ENCODE assay signal across 18 cellular contexts in the genomic region with DNA sequence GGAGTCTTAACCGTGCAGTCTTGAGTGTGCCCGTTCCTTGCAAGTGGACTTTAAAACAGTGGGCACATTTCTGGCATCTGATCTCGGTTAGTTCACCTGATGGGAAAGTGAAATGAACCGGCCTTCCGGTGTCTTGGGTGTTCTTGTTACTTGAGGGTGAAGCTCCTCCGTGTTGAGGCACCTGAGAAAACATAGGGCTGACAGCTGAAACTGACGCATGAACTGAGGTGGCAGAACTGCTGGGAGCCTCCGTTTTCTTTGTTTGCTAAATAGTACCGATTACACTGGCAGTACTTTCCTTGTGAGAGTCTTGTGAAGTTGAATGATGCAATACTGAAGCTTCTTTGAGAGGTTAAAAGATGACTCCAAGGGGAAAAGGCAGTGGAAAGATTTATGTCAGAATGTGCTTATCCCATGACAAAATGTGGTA.
DNase-seq lines count a peak whose midpoint lies in the region; ATAC-seq, FAIRE-seq and TF ChIP-seq lines count a peak whose summit lies in the region.
"Had no signal": no experiment of that assay in that cellular context is flagged by ENCODE, and none has a peak within 500 bp of the region (broad histone marks: within the 10 kb centered on the region; RNA-seq: fewer than 3 reads in every experiment).

No MANE protein-coding gene starts in this region.

- H3K9me3 ChIP-seq in A673 (ENCODE audit: low read depth, low read length, poor library complexity, severe bottlenecking): no peaks in the 10 kb centered on the region
- no peaks in the 10 kb centered on the region for H3K9me3 ChIP-seq in H9 (ENCODE audit: control insufficient read depth, low read depth, low read length)
- H3K9me3 ChIP-seq in lung (ENCODE audit: control insufficient read depth in 2 of 2, insufficient read depth in 1 of 2, low read length in 1 of 2): no peaks in the 10 kb centered on the region
- H3K9me3 ChIP-seq in small intestine (ENCODE audit: control insufficient read depth, low read depth): no peaks in the 10 kb centered on the region
- H3K9me3 ChIP-seq: BLaER1 had no signal

- intact Hi-C loops in A673 (cut with micrococcal nuclease; ENCODE audit: unreplicated experiment): no loop called here

- H4K8ac ChIP-seq in H9 (replicated peaks; ENCODE audit: insufficient read length, low read depth, low read length): no peak overlapping the region

- H2BK5ac ChIP-seq in H9 (ENCODE audit: insufficient read length, low read length): no peak overlapping the region

- no peak overlapping the region for H3K4me3 Mint-ChIP-seq in H9
- H3K4me3 Mint-ChIP-seq: naive B cell; stimulated activated memory B cell treated with anti-CD40 and anti-IgM and Interleukin-4, amounts not matched to agents 10 μg/mL and 1 μg/mL and 100 μg/mL, for 72 hours had no signal

- H2AFZ ChIP-seq in H9 (ENCODE audit: low read length): no peak overlapping the region
- H2AFZ ChIP-seq: PC-9 had no signal

- DNase-seq in A673 (ENCODE audit: low spot score) (peak; percentile 41), H9 (no peak), choroid plexus epithelial cell (ENCODE audit: low read depth) (peak; percentile 15), lung (ENCODE audit: low spot score) (no peak), NCI-H524 (lab: John Stamatoyannopoulos, UW) (no peak), NCI-H1694 treated with DMSO at 0.1 percent for 48 hours (lab: John Stamatoyannopoulos, UW) (no peak), small intestine (no peak), nucleus accumbens (lab: John Stamatoyannopoulos, UW) (no peak)
- DNase-seq: activated CD4-positive, alpha-beta T cell treated with anti-CD3 and anti-CD28 coated beads for 1 hour; DMS79; glutamatergic neuron; naive B cell; NCI-H1417; NCI-H446; PC-9 had no signal

- H3K27ac Mint-ChIP-seq in H9: 0 out of 7 replicates have a peak overlapping the region, but pooled peaks of 2 of the 3 experiments have one; percentile 16 to 30
- H3K27ac Mint-ChIP-seq: activated T-helper 2 cell treated with anti-CD3 and anti-CD28 coated beads, Interferon-gamma antibody, Interleukin-2, Interleukin-4, amounts not matched to agents 10 μg/mL and 5 μg/mL and 100 μg/mL, durations not matched to agents 14 hours and 24 hours and 36 hours; naive B cell; stimulated activated memory B cell treated with anti-CD40 and anti-IgM and Interleukin-4, amounts not matched to agents 10 μg/mL and 1 μg/mL and 100 μg/mL, for 72 hours had no signal

- peaks cover 11 to 12% of the 10 kb centered on the region in 2 experiments; a peak in 3 of 4 replicates for H3K4me1 Mint-ChIP-seq in H9

- H3T11ph ChIP-seq in H9 (ENCODE audit: low read length): no peak overlapping the region

- no peaks in the 10 kb centered on the region for H3K36me3 Mint-ChIP-seq in H9 (ENCODE audit: insufficient read depth in 1 of 3, low read depth in 3 of 3)
- H3K36me3 Mint-ChIP-seq: naive B cell; stimulated activated memory B cell treated with anti-CD40 and anti-IgM and Interleukin-4, amounts not matched to agents 10 μg/mL and 1 μg/mL and 100 μg/mL, for 72 hours had no signal

- H2BK20ac ChIP-seq in H9 (ENCODE audit: low read depth, low read length, poor library complexity, severe bottlenecking): no peak overlapping the region

- H3K23me2 ChIP-seq in H9 (ENCODE audit: insufficient read length, low read depth, low read length, poor library complexity, severe bottlenecking): no peaks in the 10 kb centered on the region

- H3K4ac ChIP-seq in H9 (ENCODE audit: low read depth, low read length): no peak overlapping the region

- H3K14ac ChIP-seq in H9 (ENCODE audit: insufficient read depth, low read length): no peak overlapping the region

- H3K27me3 ChIP-seq in A673 (replicated peaks; ENCODE audit: insufficient read depth, low read depth, low read length, poor library complexity) (no peaks in the 10 kb centered on the region), H9 (ENCODE audit: insufficient read depth, low read length) (no peaks in the 10 kb centered on the region), lung (ENCODE audit: control insufficient read depth, insufficient read depth) (no peaks in the 10 kb centered on the region), small intestine (ENCODE audit: control insufficient read depth in 2 of 2, insufficient read depth in 2 of 2, low read length in 2 of 2) (no peaks in the 10 kb centered on the region)
- H3K27me3 ChIP-seq: BLaER1 had no signal

- no peak overlapping the region for H2BK15ac ChIP-seq in H9 (ENCODE audit: low read depth, low read length)

- POLR2A ChIA-PET in A673 (lab: Charles Lee; ENCODE audit: low non-redundant PET): no interaction called here

- no peak overlapping the region for H2BK12ac ChIP-seq in H9 (ENCODE audit: insufficient read length, low read depth, low read length)

- no peaks in the 10 kb centered on the region for H4K20me1 ChIP-seq in H9 (ENCODE audit: control insufficient read depth, insufficient read depth, insufficient read length)
- H4K20me1 ChIP-seq: BLaER1 had no signal

- no peaks in the 10 kb centered on the region for H3K9me3 Mint-ChIP-seq in H9
- H3K9me3 Mint-ChIP-seq: activated T-helper 2 cell treated with anti-CD3 and anti-CD28 coated beads, Interferon-gamma antibody, Interleukin-2, Interleukin-4, amounts not matched to agents 10 μg/mL and 5 μg/mL and 100 μg/mL, durations not matched to agents 14 hours and 24 hours and 36 hours; stimulated activated memory B cell treated with anti-CD40 and anti-IgM and Interleukin-4, amounts not matched to agents 10 μg/mL and 1 μg/mL and 100 μg/mL, for 72 hours had no signal

- H4K91ac ChIP-seq in H9 (ENCODE audit: insufficient read length, low read depth, low read length): no peak overlapping the region

- H3K4me1 ChIP-seq in A673 (ENCODE audit: insufficient read depth, low read length, poor library complexity, severe bottlenecking): peaks cover 9% of the 10 kb centered on the region
- no peaks in the 10 kb centered on the region for H3K4me1 ChIP-seq in H9 (ENCODE audit: insufficient read depth, low read length)
- peaks cover 0 to 9% of the 10 kb centered on the region in 2 donors for H3K4me1 ChIP-seq in lung (ENCODE audit: control insufficient read depth in 2 of 2, insufficient read depth in 2 of 2, low read length in 2 of 2)
- no peaks in the 10 kb centered on the region for H3K4me1 ChIP-seq in small intestine (ENCODE audit: control insufficient read depth in 2 of 2, insufficient read depth in 1 of 2, low read depth in 1 of 2, low read length in 1 of 2)

- H2AK5ac ChIP-seq in H9 (ENCODE audit: insufficient read length, low read length): no peak overlapping the region

- H3K36me3 ChIP-seq in A673 (ENCODE audit: insufficient read depth, low read length, poor library complexity, severe bottlenecking): no peaks in the 10 kb centered on the region
- no peaks in the 10 kb centered on the region for H3K36me3 ChIP-seq in lung (ENCODE audit: control insufficient read depth in 2 of 2, insufficient read depth in 2 of 2, low read length in 2 of 2)
- no peaks in the 10 kb centered on the region for H3K36me3 ChIP-seq in small intestine (ENCODE audit: control insufficient read depth in 2 of 2, insufficient read depth in 2 of 2, low read length in 2 of 2)
- H3K36me3 ChIP-seq: BLaER1 had no signal

- H4K5ac ChIP-seq in H9 (ENCODE audit: insufficient read length, low read depth, low read length): no peak overlapping the region

- ATAC-seq in lung (ENCODE audit: insufficient read depth, low FRiP score): peak; percentile 44
- ATAC-seq: stimulated activated memory B cell treated with anti-CD40 and anti-IgM and Interleukin-4, amounts not matched to agents 10 μg/mL and 1 μg/mL and 100 μg/mL, for 72 hours had no signal

- TF ChIP-seq CTCF in A673 (conservative IDR thresholded peaks at IDR 0.05; ENCODE audit: low read depth, low read length) (no peak), H9 (conservative IDR thresholded peaks at IDR 0.05) (no peak), choroid plexus epithelial cell (conservative IDR thresholded peaks at IDR 0.05; ENCODE audit: low read depth, low read length) (no peak), lung (IDR thresholded peaks at IDR 0.05; ENCODE audit: control extremely low read depth, extremely low read depth) (no peak)

- CTCF ChIA-PET in A673 (lab: Charles Lee): interaction anchor here (0.7 kb wide), 1 partner anchor 222 kb away, joined by 4 read pairs; a partner anchor contains a TSS

- no peak overlapping the region for H3K56ac ChIP-seq in H9 (ENCODE audit: insufficient read length, low read depth, low read length)

- H3K4me2 ChIP-seq in H9 (ENCODE audit: insufficient read depth, insufficient read length, low read length): no peak overlapping the region
- H3K4me2 ChIP-seq: BLaER1, PC-9 had no signal

- no TSS peak for BruUV-seq in A673 (replicated peaks; lab: Mats Ljungman, UMichigan)

- no peaks in the 10 kb centered on the region for H3K27me3 Mint-ChIP-seq in H9 (ENCODE audit: low read depth)

- no peak overlapping the region for H3K18ac ChIP-seq in H9 (ENCODE audit: insufficient read length, low read depth, low read length)

- H3K79me2 ChIP-seq in H9 (ENCODE audit: insufficient read depth, low read length): no peaks in the 10 kb centered on the region

- FAIRE-seq in small intestine (lab: Jason Lieb, UNC): no peak

- H2BK120ac ChIP-seq in H9 (ENCODE audit: low read depth, low read length, poor library complexity, severe bottlenecking): no peak overlapping the region

- no peaks in the 10 kb centered on the region for H3K79me1 ChIP-seq in H9 (ENCODE audit: insufficient read depth, low read depth, low read length, poor library complexity, severe bottlenecking)

- H3K9ac ChIP-seq in H9 (ENCODE audit: extremely low read depth, insufficient read length, low read length): no peak overlapping the region
- H3K9ac ChIP-seq: BLaER1 had no signal

- H3K27ac ChIP-seq in A673 (ENCODE audit: low read depth, low read length, poor library complexity, severe bottlenecking) (peak overlapping the region; percentile 22), H9 (ENCODE audit: insufficient read length, low read depth, low read length) (no peak overlapping the region), lung (ENCODE audit: low read depth in 1 of 2, low read length in 1 of 2) (no peak overlapping the region), small intestine (ENCODE audit: low read depth in 1 of 2, low read length in 1 of 2) (no peak overlapping the region)
- H3K27ac ChIP-seq: BLaER1, PC-9 had no signal

- H3K4me3 ChIP-seq in A673 (ENCODE audit: low read depth, low read length, poor library complexity, severe bottlenecking) (no peak overlapping the region), choroid plexus epithelial cell (ENCODE audit: low read depth, low read length) (no peak overlapping the region), lung (no peak overlapping the region), small intestine (ENCODE audit: low read depth in 1 of 2, low read length in 2 of 2) (no peak overlapping the region)
- H3K4me3 ChIP-seq: BLaER1, PC-9 had no signal

- no peak overlapping the region for H3K23ac ChIP-seq in H9 (ENCODE audit: insufficient read length, low read depth, low read length)

- no CpG with 5 or more reads among the region's 9 CpGs for WGBS in H9 (ENCODE audit: extremely low coverage, insufficient read length, low lambda C conversion rate)
- WGBS in lung, 2 donors: 58 to 78% methylated on average over 9 of the region's 9 CpGs
- WGBS in small intestine, 3 donors: 67 to 81% (median 73%) methylated on average over 9 of the region's 9 CpGs

Comparison
In these comparisons a context has a peak if more than half of its experiments do, and no peak if none do; other contexts are left out.
1. DNase-seq: peak in A673 (single experiment) and choroid plexus epithelial cell (single experiment); none in H9 (single experiment), lung (single experiment), NCI-H524 (0 of 2), NCI-H1694 treated with DMSO at 0.1 percent for 48 hours (single experiment), small intestine (single experiment) and nucleus accumbens (0 of 56).